ENCODE assay signal across 23 cellular contexts in genomic region chr16:84631153-84631466, GRCh38. TPM values are rescaled to one million over a fixed set of nuclear protein-coding genes. Genes with fewer than 3 reads are reported as not detected.
DNase-seq lines count a peak whose midpoint lies in the region; ATAC-seq lines count a peak whose summit lies in the region.
"Had no signal": no experiment of that assay in that cellular context is flagged by ENCODE, and none has a peak within 500 bp of the region (broad histone marks: within the 10 kb centered on the region; RNA-seq: fewer than 3 reads in every experiment).

No MANE protein-coding gene starts in this region.

- no peaks in the 10 kb centered on the region for H3K27me3 Mint-ChIP-seq in activated naive CD4-positive, alpha-beta T cell treated with anti-CD3 and anti-CD28 coated beads, Interleukin-2, amount 50 U/mL, for 24 hours
- no peaks in the 10 kb centered on the region for H3K27me3 Mint-ChIP-seq in activated CD4-positive, alpha-beta memory T cell treated with anti-CD3 and anti-CD28 coated beads for 36 hours
- H3K27me3 Mint-ChIP-seq in dendritic cell treated with granulocyte-macrophage colony-stimulating factor and Interleukin-4, amounts not matched to agents 40 ng/mL and 50 ng/mL, for 4 days = no peaks in the 10 kb centered on the region
- H3K27me3 Mint-ChIP-seq in stimulated activated naive CD8-positive, alpha-beta T cell treated with anti-CD3 and anti-CD28 coated beads, Interleukin-15, amount 100 ng/mL, for 72 hours = peaks cover 25% of the 10 kb centered on the region

- no peaks in the 10 kb centered on the region for H3K9me3 Mint-ChIP-seq in activated naive CD4-positive, alpha-beta T cell treated with anti-CD3 and anti-CD28 coated beads, Interleukin-2, amount 50 U/mL, for 24 hours
- H3K9me3 Mint-ChIP-seq in activated CD4-positive, alpha-beta memory T cell treated with anti-CD3 and anti-CD28 coated beads for 36 hours = no peaks in the 10 kb centered on the region
- no peaks in the 10 kb centered on the region for H3K9me3 Mint-ChIP-seq in dendritic cell treated with granulocyte-macrophage colony-stimulating factor and Interleukin-4, amounts not matched to agents 40 ng/mL and 50 ng/mL, for 4 days
- no peaks in the 10 kb centered on the region for H3K9me3 Mint-ChIP-seq in stimulated activated naive CD8-positive, alpha-beta T cell treated with anti-CD3 and anti-CD28 coated beads, Interleukin-15, amount 100 ng/mL, for 72 hours

- DNase-seq in activated naive CD4-positive, alpha-beta T cell treated with anti-CD3 and anti-CD28 coated beads, Interleukin-2, amount 50 U/mL, for 16 hours = no peak
- no peak for DNase-seq in activated CD4-positive, alpha-beta memory T cell treated with anti-CD3 and anti-CD28 coated beads for 36 hours
- no peak for DNase-seq in stimulated activated naive CD8-positive, alpha-beta T cell treated with anti-CD3 and anti-CD28 coated beads, Interleukin-15, amount 100 ng/mL, for 72 hours
- DNase-seq in GM19240 (ENCODE audit: insufficient read length, low spot score) = no peak
- DNase-seq in pons (ENCODE audit: low spot score) = no peak
- DNase-seq: activated effector memory CD4-positive, alpha-beta T cell treated with Interleukin-2 at 50 U/mL for 16 hours; amygdala; foreskin keratinocyte; GOT3; Karpas-422; left colon; NCI-H1436; NCI-H2081 treated with DMSO at 0.1 percent for 48 hours; NCI-H226; right lobe of liver; stimulated activated CD4-positive, alpha-beta T cell treated with anti-CD3 and anti-CD28 coated beads, Interleukin-12 subunit alpha, Interleukin-12 subunit beta, amount 100 ng/mL, for 4 hours; stimulated activated CD4-positive, alpha-beta T cell treated with anti-CD3 and anti-CD28 coated beads, Interleukin-4, amount 100 ng/mL, for 1 hour; SW 1271 had no signal

- H3K4me1 Mint-ChIP-seq in activated naive CD4-positive, alpha-beta T cell treated with anti-CD3 and anti-CD28 coated beads, Interleukin-2, amount 50 U/mL, for 24 hours = peaks cover 40% of the 10 kb centered on the region
- peaks cover 20% of the 10 kb centered on the region for H3K4me1 Mint-ChIP-seq in activated CD4-positive, alpha-beta memory T cell treated with anti-CD3 and anti-CD28 coated beads for 36 hours (ENCODE audit: low read depth)
- peaks cover 32% of the 10 kb centered on the region for H3K4me1 Mint-ChIP-seq in dendritic cell treated with granulocyte-macrophage colony-stimulating factor and Interleukin-4, amounts not matched to agents 40 ng/mL and 50 ng/mL, for 4 days (ENCODE audit: low read depth)
- H3K4me1 Mint-ChIP-seq in stimulated activated naive CD8-positive, alpha-beta T cell treated with anti-CD3 and anti-CD28 coated beads, Interleukin-15, amount 100 ng/mL, for 72 hours = peaks cover 39% of the 10 kb centered on the region

- peak overlapping the region; percentile 42 for H3K27ac Mint-ChIP-seq in activated naive CD4-positive, alpha-beta T cell treated with anti-CD3 and anti-CD28 coated beads, Interleukin-2, amount 50 U/mL, for 24 hours
- peak overlapping the region; percentile 54 for H3K27ac Mint-ChIP-seq in activated CD4-positive, alpha-beta memory T cell treated with anti-CD3 and anti-CD28 coated beads for 36 hours
- peak overlapping the region; percentile 83 for H3K27ac Mint-ChIP-seq in dendritic cell treated with granulocyte-macrophage colony-stimulating factor and Interleukin-4, amounts not matched to agents 40 ng/mL and 50 ng/mL, for 4 days
- H3K27ac Mint-ChIP-seq in stimulated activated naive CD8-positive, alpha-beta T cell treated with anti-CD3 and anti-CD28 coated beads, Interleukin-15, amount 100 ng/mL, for 72 hours = no peak overlapping the region
- H3K27ac Mint-ChIP-seq: progenitor cell of endocrine pancreas had no signal

- H3K4me3 Mint-ChIP-seq in activated naive CD4-positive, alpha-beta T cell treated with anti-CD3 and anti-CD28 coated beads, Interleukin-2, amount 50 U/mL, for 24 hours = peak overlapping the region; percentile 73
- H3K4me3 Mint-ChIP-seq in activated CD4-positive, alpha-beta memory T cell treated with anti-CD3 and anti-CD28 coated beads for 36 hours = no peak overlapping the region
- H3K4me3 Mint-ChIP-seq in dendritic cell treated with granulocyte-macrophage colony-stimulating factor and Interleukin-4, amounts not matched to agents 40 ng/mL and 50 ng/mL, for 4 days = no peak overlapping the region
- peak overlapping the region; percentile 71 to 78 for H3K4me3 Mint-ChIP-seq in stimulated activated naive CD8-positive, alpha-beta T cell treated with anti-CD3 and anti-CD28 coated beads, Interleukin-15, amount 100 ng/mL, for 72 hours

- CTCF ChIA-PET in activated CD4-positive, alpha-beta memory T cell treated with anti-CD3 and anti-CD28 coated beads for 36 hours (lab: Charles Lee) = interaction anchor here (1.0 to 2.5 kb wide), 2 partner anchors 9 to 120 kb away, joined by 3 to 7 read pairs; no protein-coding TSS in a partner anchor

- no peaks in the 10 kb centered on the region for H3K36me3 Mint-ChIP-seq in activated naive CD4-positive, alpha-beta T cell treated with anti-CD3 and anti-CD28 coated beads, Interleukin-2, amount 50 U/mL, for 24 hours
- H3K36me3 Mint-ChIP-seq in activated CD4-positive, alpha-beta memory T cell treated with anti-CD3 and anti-CD28 coated beads for 36 hours = no peaks in the 10 kb centered on the region
- no peaks in the 10 kb centered on the region for H3K36me3 Mint-ChIP-seq in dendritic cell treated with granulocyte-macrophage colony-stimulating factor and Interleukin-4, amounts not matched to agents 40 ng/mL and 50 ng/mL, for 4 days (ENCODE audit: low read depth)

- peak; percentile 67 for ATAC-seq in stimulated activated naive CD8-positive, alpha-beta T cell treated with anti-CD3 and anti-CD28 coated beads, Interleukin-15, amount 100 ng/mL, for 72 hours
- no peak for ATAC-seq in GM21360 (IDR thresholded peaks at IDR 0.05; ENCODE audit: unreplicated experiment)
- ATAC-seq: esophagus mucosa, foreskin keratinocyte, left colon, right lobe of liver had no signal

- intact Hi-C loops in activated CD4-positive, alpha-beta memory T cell treated with anti-CD3 and anti-CD28 coated beads for 36 hours (cut with micrococcal nuclease) = no loop called here
- intact Hi-C loops in dendritic cell treated with granulocyte-macrophage colony-stimulating factor and Interleukin-4, amounts not matched to agents 40 ng/mL and 50 ng/mL, for 4 days (cut with micrococcal nuclease) = no loop called here

- POLR2A ChIA-PET in activated CD4-positive, alpha-beta memory T cell treated with anti-CD3 and anti-CD28 coated beads for 36 hours (lab: Charles Lee) = no interaction called here

RNA-seq across cellular contexts. Expression of gene COTL1, which starts 13.2 kb away (rescaled TPM):
- 100 to 1,000 TPM; 358 to 364 TPM for total RNA-seq in activated CD4-positive, alpha-beta memory T cell treated with anti-CD3 and anti-CD28 coated beads for 36 hours

RNA-seq across cellular contexts. Expression of gene KLHL36, which starts 17.2 kb away (rescaled TPM):
- 10 to 100 TPM; 56.1 to 56.8 TPM for total RNA-seq in activated CD4-positive, alpha-beta memory T cell treated with anti-CD3 and anti-CD28 coated beads for 36 hours

Comparison
In these comparisons a context has a peak if more than half of its experiments do, and no peak if none do; other contexts are left out.
1. H3K27ac Mint-ChIP-seq: peak in activated naive CD4-positive, alpha-beta T cell treated with anti-CD3 and anti-CD28 coated beads, Interleukin-2, amount 50 U/mL, for 24 hours (single experiment), activated CD4-positive, alpha-beta memory T cell treated with anti-CD3 and anti-CD28 coated beads for 36 hours (single experiment) and dendritic cell treated with granulocyte-macrophage colony-stimulating factor and Interleukin-4, amounts not matched to agents 40 ng/mL and 50 ng/mL, for 4 days (single experiment); none in stimulated activated naive CD8-positive, alpha-beta T cell treated with anti-CD3 and anti-CD28 coated beads, Interleukin-15, amount 100 ng/mL, for 72 hours (0 of 2).
2. H3K4me3 Mint-ChIP-seq: peak in activated naive CD4-positive, alpha-beta T cell treated with anti-CD3 and anti-CD28 coated beads, Interleukin-2, amount 50 U/mL, for 24 hours (single experiment) and stimulated activated naive CD8-positive, alpha-beta T cell treated with anti-CD3 and anti-CD28 coated beads, Interleukin-15, amount 100 ng/mL, for 72 hours (2 of 2); none in activated CD4-positive, alpha-beta memory T cell treated with anti-CD3 and anti-CD28 coated beads for 36 hours (single experiment) and dendritic cell treated with granulocyte-macrophage colony-stimulating factor and Interleukin-4, amounts not matched to agents 40 ng/mL and 50 ng/mL, for 4 days (single experiment).